28 cellular contexts compared by ENCODE assay signal in genomic region chr7:46663025-46663424, GRCh38.
"Had no signal": no experiment of that assay in that cellular context is flagged by ENCODE, and none has a peak within 500 bp of the region (broad histone marks: within the 10 kb centered on the region; RNA-seq: fewer than 3 reads in every experiment).

No MANE protein-coding gene starts in this region.

- DNase-seq: effector CD8-positive, alpha-beta T cell; erythroblast; esophagus squamous epithelium; foreskin melanocyte; glutamatergic neuron; heart right ventricle; hippocampal formation; left cardiac atrium; left lung; naive thymus-derived CD8-positive, alpha-beta T cell; nephron progenitor cell; occipital lobe; right lobe of liver; stimulated activated CD4-positive, alpha-beta T cell treated with anti-CD3 and anti-CD28 coated beads, Interleukin-12 subunit alpha, Interleukin-12 subunit beta, amount 100 ng/mL, for 4 hours; stimulated activated CD4-positive, alpha-beta T cell treated with anti-CD3 and anti-CD28 coated beads, Interleukin-1b, Interleukin-23, amount 100 ng/mL, for 48 hours; stimulated activated CD4-positive, alpha-beta T cell treated with anti-CD3 and anti-CD28 coated beads, Interleukin-4, amount 100 ng/mL, for 1 hour; stimulated activated CD8-positive, alpha-beta memory T cell treated with anti-CD3 and anti-CD28 coated beads, Interleukin-4, amount 100 ng/mL, for 48 hours; stimulated activated naive CD4-positive, alpha-beta T cell; stimulated activated naive CD8-positive, alpha-beta T cell treated with anti-CD3 and anti-CD28 coated beads, Interleukin-15, amount 100 ng/mL, for 72 hours; thyroid gland; trophoblast cell had no signal

- ATAC-seq: heart right ventricle; left cardiac atrium; left lung; naive thymus-derived CD8-positive, alpha-beta T cell; pancreas; right lobe of liver; stimulated activated naive CD8-positive, alpha-beta T cell treated with anti-CD3 and anti-CD28 coated beads, Interleukin-15, amount 100 ng/mL, for 72 hours had no signal

- H3K36me3 Mint-ChIP-seq: naive thymus-derived CD8-positive, alpha-beta T cell had no signal

- H3K4me3 ChIP-seq: esophagus squamous epithelium, heart right ventricle, left lung, pancreas, right lobe of liver, smooth muscle cell, thyroid gland, vagina had no signal

- H3K4me1 ChIP-seq: heart right ventricle, left lung, pancreas, right lobe of liver, thyroid gland, vagina had no signal

- H3K27ac Mint-ChIP-seq: naive thymus-derived CD8-positive, alpha-beta T cell; nephron progenitor cell; progenitor cell of endocrine pancreas; stimulated activated naive CD8-positive, alpha-beta T cell treated with anti-CD3 and anti-CD28 coated beads, Interleukin-15, amount 100 ng/mL, for 72 hours had no signal

- H3K27ac ChIP-seq: esophagus squamous epithelium, heart right ventricle, left lung, pancreas, right lobe of liver, thyroid gland, vagina had no signal

- H3K4me2 ChIP-seq: smooth muscle cell had no signal

- H3K27me3 ChIP-seq: esophagus squamous epithelium, heart right ventricle, left lung, pancreas, right lobe of liver, thyroid gland, vagina had no signal

- H3K27me3 Mint-ChIP-seq: naive thymus-derived CD8-positive, alpha-beta T cell; progenitor cell of endocrine pancreas; stimulated activated naive CD8-positive, alpha-beta T cell treated with anti-CD3 and anti-CD28 coated beads, Interleukin-15, amount 100 ng/mL, for 72 hours had no signal

- H3K4me3 Mint-ChIP-seq: naive thymus-derived CD8-positive, alpha-beta T cell; nephron progenitor cell; stimulated activated naive CD8-positive, alpha-beta T cell treated with anti-CD3 and anti-CD28 coated beads, Interleukin-15, amount 100 ng/mL, for 72 hours had no signal

- FAIRE-seq: colon, endothelial cell of umbilical vein, islet of Langerhans, pancreas had no signal

- H3K4me1 Mint-ChIP-seq: naive thymus-derived CD8-positive, alpha-beta T cell; nephron progenitor cell; stimulated activated naive CD8-positive, alpha-beta T cell treated with anti-CD3 and anti-CD28 coated beads, Interleukin-15, amount 100 ng/mL, for 72 hours had no signal

- H3K9me3 ChIP-seq: esophagus squamous epithelium, pancreas, right lobe of liver, thyroid gland, vagina had no signal

- H3K36me3 ChIP-seq: esophagus squamous epithelium, heart right ventricle, left lung, pancreas, right lobe of liver, thyroid gland, vagina had no signal
